Comparison of ENCODE assay signal across 7 cellular contexts in the genomic region with DNA sequence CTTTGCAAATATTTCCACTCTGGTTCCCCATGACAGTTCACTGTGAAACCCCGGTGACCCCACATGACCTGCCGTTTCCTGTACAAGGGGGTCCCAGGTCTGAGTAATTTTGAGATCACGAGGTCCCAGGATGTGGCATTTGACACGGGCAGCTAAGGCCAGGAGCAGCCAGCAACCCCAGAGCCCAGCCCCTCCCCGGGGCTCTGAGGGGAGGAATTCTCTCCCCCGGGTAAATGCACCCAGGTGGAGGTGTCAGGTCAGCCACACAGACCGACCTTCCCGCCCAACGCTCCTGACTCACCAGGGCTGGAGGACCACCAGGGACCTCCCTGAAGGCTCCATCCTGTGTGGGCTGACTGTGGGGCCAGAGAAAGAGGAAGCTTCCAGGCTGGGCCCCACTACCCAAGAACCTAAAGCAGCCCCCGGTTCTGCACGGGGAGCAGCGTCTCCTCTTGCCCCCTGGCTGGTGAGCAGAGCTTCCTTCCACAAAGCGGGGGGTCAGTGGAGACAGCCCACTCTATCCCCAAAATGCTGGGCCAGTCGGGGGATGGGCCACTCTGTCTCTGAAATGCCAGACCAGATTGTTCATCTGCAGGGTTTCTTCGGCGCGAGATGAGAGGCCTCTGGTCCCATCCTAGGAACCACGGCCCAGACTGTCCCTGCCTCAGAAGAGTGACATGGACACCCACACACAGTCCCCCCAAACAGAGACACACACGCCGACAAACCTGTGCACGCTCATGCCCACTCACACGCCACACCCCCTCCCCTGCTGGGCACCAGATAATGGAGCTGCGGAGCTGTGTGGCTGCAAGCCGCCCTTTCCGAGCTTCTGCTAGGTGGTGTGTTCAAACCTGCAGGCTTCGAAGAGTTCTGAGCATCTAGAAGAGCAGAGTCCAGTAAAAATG. TPM values are rescaled to one million over a fixed set of nuclear protein-coding genes. Genes with fewer than 3 reads are reported as not detected.
A peak's percentile ranks its signal among the peaks of the same experiment; 100 is the strongest.
DNase-seq lines count a peak whose midpoint lies in the region; ATAC-seq lines count a peak whose summit lies in the region.

No MANE protein-coding gene starts in this region.

- H3K4me3 Mint-ChIP-seq in activated T-helper 17 cell treated with anti-CD3 and anti-CD28 coated beads, Interleukin-2, amount 50 U/mL, for 72 hours: peak overlapping the region; percentile 79

- peaks cover 17% of the 10 kb centered on the region for H3K4me1 Mint-ChIP-seq in activated T-helper 17 cell treated with anti-CD3 and anti-CD28 coated beads, Interleukin-2, amount 50 U/mL, for 72 hours

- H3K9me3 Mint-ChIP-seq in activated T-helper 17 cell treated with anti-CD3 and anti-CD28 coated beads, Interleukin-2, amount 50 U/mL, for 72 hours: no peaks in the 10 kb centered on the region

- no peaks in the 10 kb centered on the region for H3K27me3 Mint-ChIP-seq in activated T-helper 17 cell treated with anti-CD3 and anti-CD28 coated beads, Interleukin-2, amount 50 U/mL, for 72 hours

- peak; percentile 58 for DNase-seq in GM19238 (ENCODE audit: insufficient read length, low spot score)
- peak; percentile 22 for DNase-seq in stimulated activated CD4-positive, alpha-beta T cell treated with anti-CD3 and anti-CD28 coated beads, Interleukin-4, amount 100 ng/mL, for 24 hours
- no peak for DNase-seq in NCI-H446 (lab: John Stamatoyannopoulos, UW)
- no peak for DNase-seq in NCI-H2196 (lab: John Stamatoyannopoulos, UW; ENCODE audit: unreplicated experiment)
- no peak for DNase-seq in GM03348 (ENCODE audit: low spot score)

- peak overlapping the region; percentile 88 for H3K27ac Mint-ChIP-seq in activated T-helper 17 cell treated with anti-CD3 and anti-CD28 coated beads, Interleukin-2, amount 50 U/mL, for 72 hours

- H3K36me3 Mint-ChIP-seq in activated T-helper 17 cell treated with anti-CD3 and anti-CD28 coated beads, Interleukin-2, amount 50 U/mL, for 72 hours (ENCODE audit: low read depth): peaks cover 9% of the 10 kb centered on the region

- ATAC-seq in HG03457 (IDR thresholded peaks at IDR 0.05; ENCODE audit: unreplicated experiment): peak; percentile 50
- peak; percentile 65 for ATAC-seq in activated T-helper 17 cell treated with anti-CD3 and anti-CD28 coated beads, Interleukin-2, amount 50 U/mL, for 72 hours (replicated peaks)

RNA-seq across cellular contexts. Expression of a gene that starts 23.4 kb away (rescaled TPM):
- total RNA-seq in activated T-helper 17 cell treated with anti-CD3 and anti-CD28 coated beads, Interleukin-2, amount 50 U/mL, for 72 hours: 10 to 100 TPM; 41.1 to 53.6 TPM

Comparison
In these comparisons a context has a peak if more than half of its experiments do, and no peak if none do; other contexts are left out.
1. DNase-seq: peak in GM19238 (single experiment) and stimulated activated CD4-positive, alpha-beta T cell treated with anti-CD3 and anti-CD28 coated beads, Interleukin-4, amount 100 ng/mL, for 24 hours (single experiment); none in NCI-H446 (0 of 2), NCI-H2196 (single experiment) and GM03348 (single experiment).